9 cellular contexts compared by ENCODE assay signal in genomic region chr5:178839319-178839704, GRCh38. TPM values are rescaled to one million over a fixed set of nuclear protein-coding genes. Genes with fewer than 3 reads are reported as not detected.
DNase-seq lines count a peak whose midpoint lies in the region; ATAC-seq and TF ChIP-seq lines count a peak whose summit lies in the region.
"Had no signal": no experiment of that assay in that cellular context is flagged by ENCODE, and none has a peak within 500 bp of the region (broad histone marks: within the 10 kb centered on the region; RNA-seq: fewer than 3 reads in every experiment).

No MANE protein-coding gene starts in this region.

- no peaks in the 10 kb centered on the region for H3K79me1 ChIP-seq in trophoblast cell (ENCODE audit: low read length)

- H3K4ac ChIP-seq in trophoblast cell (ENCODE audit: low read depth, low read length), result no peak overlapping the region

- no peak overlapping the region for H4K91ac ChIP-seq in trophoblast cell (ENCODE audit: low read depth, low read length)

- H3K79me2 ChIP-seq in trophoblast cell (ENCODE audit: control insufficient read depth, insufficient read depth, low read length, poor library complexity), result no peaks in the 10 kb centered on the region

- no peak for TF ChIP-seq CTCF in foreskin keratinocyte (conservative IDR thresholded peaks at IDR 0.05)

- H3K4me1 ChIP-seq in ES-I3 (ENCODE audit: insufficient read depth, low read length) (peaks cover 3% of the 10 kb centered on the region; the same call in 1 of the 2 replicates), foreskin keratinocyte (no peaks in the 10 kb centered on the region), trophoblast cell (ENCODE audit: control insufficient read depth in 1 of 2, insufficient read depth in 2 of 2, low read length in 2 of 2) (no peaks in the 10 kb centered on the region)

- H3K23ac ChIP-seq in trophoblast cell (ENCODE audit: low read length), result no peak overlapping the region

- H3K18ac ChIP-seq in trophoblast cell (ENCODE audit: low read length), result no peak overlapping the region

- no peak overlapping the region for H2AK5ac ChIP-seq in trophoblast cell (ENCODE audit: low read length)

- H3K27me3 ChIP-seq in foreskin keratinocyte, result no peaks in the 10 kb centered on the region
- no peaks in the 10 kb centered on the region for H3K27me3 ChIP-seq in trophoblast cell (ENCODE audit: insufficient read depth, low read length)

- H3K9ac ChIP-seq in ES-I3 (ENCODE audit: low read depth, low read length), result peak overlapping the region; percentile 20; the same call in 1 of the 2 replicates
- no peak overlapping the region for H3K9ac ChIP-seq in trophoblast cell (ENCODE audit: low read length)
- H3K9ac ChIP-seq: KMS-11 had no signal

- no peak overlapping the region for H4K8ac ChIP-seq in trophoblast cell (ENCODE audit: low read depth, low read length)

- H3K27ac ChIP-seq in foreskin keratinocyte, result no peak overlapping the region
- no peak overlapping the region for H3K27ac ChIP-seq in trophoblast cell (ENCODE audit: low read depth, low read length)
- H3K27ac ChIP-seq: KMS-11 had no signal

- peak; percentile 64 for ATAC-seq in foreskin keratinocyte
- ATAC-seq in GM19324 (IDR thresholded peaks at IDR 0.05; ENCODE audit: low FRiP score, unreplicated experiment), result no peak
- no peak for ATAC-seq in GM18907 (IDR thresholded peaks at IDR 0.05; ENCODE audit: unreplicated experiment)

- no peak overlapping the region for H2AFZ ChIP-seq in trophoblast cell (ENCODE audit: insufficient read depth, low read length, poor library complexity)

- DNase-seq in NCI-H1694 (lab: John Stamatoyannopoulos, UW), result peak; percentile 13
- DNase-seq in activated CD8-positive, alpha-beta memory T cell treated with anti-CD3 and anti-CD28 coated beads, Interleukin-2, amount 50 U/mL, for 4 hours, result peak; percentile 47
- DNase-seq in foreskin keratinocyte, result no peak
- peak; percentile 97 to 100 for DNase-seq in trophoblast cell
- no peak for DNase-seq in NCI-H2171 (lab: John Stamatoyannopoulos, UW)

- H3K4me2 ChIP-seq in trophoblast cell (ENCODE audit: low read length), result no peak overlapping the region
- H3K4me2 ChIP-seq: KMS-11 had no signal

- no peak overlapping the region for H3K14ac ChIP-seq in trophoblast cell (ENCODE audit: low read length)

- WGBS in trophoblast cell (ENCODE audit: extremely low coverage, insufficient coverage, insufficient read length), result no CpG with 5 or more reads among the region's 6 CpGs

- H2BK5ac ChIP-seq in trophoblast cell (ENCODE audit: low read depth, low read length, poor library complexity), result no peak overlapping the region

- no peak overlapping the region for H2BK120ac ChIP-seq in trophoblast cell (ENCODE audit: insufficient read depth, low read length, poor library complexity)

- no peak overlapping the region for H4K12ac ChIP-seq in trophoblast cell (ENCODE audit: low read depth, low read length)

- H3K9me3 ChIP-seq in ES-I3 (ENCODE audit: control insufficient read depth, insufficient read depth, low read length), result no peaks in the 10 kb centered on the region
- peaks cover 13% of the 10 kb centered on the region for H3K9me3 ChIP-seq in trophoblast cell (ENCODE audit: insufficient read depth, low read depth, low read length)

- H3K4me3 ChIP-seq in trophoblast cell (ENCODE audit: low read depth, low read length), result no peak overlapping the region

- H2BK12ac ChIP-seq in trophoblast cell (ENCODE audit: low read length), result no peak overlapping the region

- no peaks in the 10 kb centered on the region for H3K36me3 ChIP-seq in ES-I3 (ENCODE audit: insufficient read depth, low read length)
- no peaks in the 10 kb centered on the region for H3K36me3 ChIP-seq in trophoblast cell (ENCODE audit: control insufficient read depth in 1 of 2, insufficient read depth in 2 of 2, low read length in 2 of 2)

RNA-seq across cellular contexts. Expression of gene ZNF354B, which starts 20.4 kb away (rescaled TPM):
- 6.8 and 8.1 TPM in 2 replicates for total RNA-seq in foreskin keratinocyte
- polyA plus RNA-seq in foreskin keratinocyte, result 2.0 and 2.6 TPM in 2 replicates
- 12.3 and 12.7 TPM in 2 replicates for polyA plus RNA-seq in trophoblast cell (2013)

RNA-seq across cellular contexts. Expression of gene ZFP2, which starts 56.4 kb away (rescaled TPM):
- 0.24 and 0.28 TPM in 2 replicates for total RNA-seq in foreskin keratinocyte
- polyA plus RNA-seq in foreskin keratinocyte, result 0.11 and 0.13 TPM in 2 replicates
- 0.72 and 0.77 TPM in 2 replicates for polyA plus RNA-seq in trophoblast cell (2013)

Comparison
In these comparisons a context has a peak if more than half of its experiments do, and no peak if none do; other contexts are left out.
1. DNase-seq: peak in NCI-H1694 (single experiment), activated CD8-positive, alpha-beta memory T cell treated with anti-CD3 and anti-CD28 coated beads, Interleukin-2, amount 50 U/mL, for 4 hours (single experiment) and trophoblast cell (2 of 2); none in foreskin keratinocyte (0 of 2) and NCI-H2171 (single experiment).